Comparison of ENCODE assay signal across 1 cellular context in the genomic region with DNA sequence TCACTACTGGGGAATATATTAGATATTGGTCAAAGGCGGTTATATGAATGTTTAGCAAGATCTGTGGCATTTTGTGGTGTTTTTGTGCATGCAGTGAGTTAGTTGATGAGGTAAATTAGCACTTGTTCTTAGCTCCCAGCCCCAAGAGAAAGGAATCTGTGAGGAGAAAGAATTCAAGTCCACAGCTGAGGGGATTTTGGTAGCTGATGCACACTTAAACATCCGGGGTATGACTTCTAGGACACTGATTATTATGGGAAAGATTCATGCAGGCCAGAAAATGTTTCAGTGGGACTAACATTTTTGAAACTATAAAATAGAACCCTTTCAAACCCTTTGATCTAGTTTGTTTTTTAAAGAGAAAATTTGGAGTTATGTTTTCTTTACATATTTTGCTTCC.
TF ChIP-seq lines count a peak whose summit lies in the region.

No MANE protein-coding gene starts in this region.

TF ChIP-seq in SK-N-SH, 30 proteins besides CTCF, POLR2A, EP300 and RAD21 (continued from another document):
- TF ChIP-seq, protein P1, sequence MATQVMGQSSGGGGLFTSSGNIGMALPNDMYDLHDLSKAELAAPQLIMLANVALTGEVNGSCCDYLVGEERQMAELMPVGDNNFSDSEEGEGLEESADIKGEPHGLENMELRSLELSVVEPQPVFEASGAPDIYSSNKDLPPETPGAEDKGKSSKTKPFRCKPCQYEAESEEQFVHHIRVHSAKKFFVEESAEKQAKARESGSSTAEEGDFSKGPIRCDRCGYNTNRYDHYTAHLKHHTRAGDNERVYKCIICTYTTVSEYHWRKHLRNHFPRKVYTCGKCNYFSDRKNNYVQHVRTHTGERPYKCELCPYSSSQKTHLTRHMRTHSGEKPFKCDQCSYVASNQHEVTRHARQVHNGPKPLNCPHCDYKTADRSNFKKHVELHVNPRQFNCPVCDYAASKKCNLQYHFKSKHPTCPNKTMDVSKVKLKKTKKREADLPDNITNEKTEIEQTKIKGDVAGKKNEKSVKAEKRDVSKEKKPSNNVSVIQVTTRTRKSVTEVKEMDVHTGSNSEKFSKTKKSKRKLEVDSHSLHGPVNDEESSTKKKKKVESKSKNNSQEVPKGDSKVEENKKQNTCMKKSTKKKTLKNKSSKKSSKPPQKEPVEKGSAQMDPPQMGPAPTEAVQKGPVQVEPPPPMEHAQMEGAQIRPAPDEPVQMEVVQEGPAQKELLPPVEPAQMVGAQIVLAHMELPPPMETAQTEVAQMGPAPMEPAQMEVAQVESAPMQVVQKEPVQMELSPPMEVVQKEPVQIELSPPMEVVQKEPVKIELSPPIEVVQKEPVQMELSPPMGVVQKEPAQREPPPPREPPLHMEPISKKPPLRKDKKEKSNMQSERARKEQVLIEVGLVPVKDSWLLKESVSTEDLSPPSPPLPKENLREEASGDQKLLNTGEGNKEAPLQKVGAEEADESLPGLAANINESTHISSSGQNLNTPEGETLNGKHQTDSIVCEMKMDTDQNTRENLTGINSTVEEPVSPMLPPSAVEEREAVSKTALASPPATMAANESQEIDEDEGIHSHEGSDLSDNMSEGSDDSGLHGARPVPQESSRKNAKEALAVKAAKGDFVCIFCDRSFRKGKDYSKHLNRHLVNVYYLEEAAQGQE (IDR thresholded peaks at IDR 0.05; ENCODE audit: low read depth, low read length) = no peak
- TF ChIP-seq USF1 (IDR thresholded peaks at IDR 0.05; ENCODE audit: borderline replicate concordance, low read depth) (no peak), NFIC (IDR thresholded peaks at IDR 0.05; ENCODE audit: borderline replicate concordance) (no peak), NRF1 (IDR thresholded peaks at IDR 0.05; ENCODE audit: low read depth, low read length) (no peak), SIN3A (IDR thresholded peaks at IDR 0.05; ENCODE audit: borderline replicate concordance, low read depth, low read length) (no peak), FOXJ3 (CRISPR knock-in tag; IDR thresholded peaks at IDR 0.05) (no peak)
